1 cellular context compared by ENCODE assay signal in genomic region chr6:126195625-126196236, GRCh38.
TF ChIP-seq lines count a peak whose summit lies in the region.

No MANE protein-coding gene starts in this region.

TF ChIP-seq in IMR-90, 13 proteins besides CTCF, POLR2A, EP300 and RAD21 (continued from another document):
- TF ChIP-seq NFE2L2 (IDR thresholded peaks at IDR 0.05; ENCODE audit: low read depth, low read length) (no peak), MXI1 (IDR thresholded peaks at IDR 0.05; ENCODE audit: borderline replicate concordance, low read depth, low read length) (no peak), CHD1 (IDR thresholded peaks at IDR 0.05; ENCODE audit: low read depth, low read length) (no peak), BHLHE40 (IDR thresholded peaks at IDR 0.05; ENCODE audit: low read depth, low read length) (no peak)
TF ChIP-seq in IMR-90: peak in this region for 0.
